ENCODE assay signal across 11 cellular contexts in genomic region chr6:153553627-153554026, GRCh38.
DNase-seq lines count a peak whose midpoint lies in the region; ATAC-seq and TF ChIP-seq lines count a peak whose summit lies in the region.
"Had no signal": no experiment of that assay in that cellular context is flagged by ENCODE, and none has a peak within 500 bp of the region (broad histone marks: within the 10 kb centered on the region; RNA-seq: fewer than 3 reads in every experiment).

No MANE protein-coding gene starts in this region.

- H3K4me1 ChIP-seq in OCI-LY1 (ENCODE audit: insufficient read depth, low read length, severe bottlenecking) (no peaks in the 10 kb centered on the region), fibroblast of lung (ENCODE audit: control insufficient read depth, extremely low read depth, insufficient read depth, low read length) (no peaks in the 10 kb centered on the region), prostate gland (replicated peaks) (no peaks in the 10 kb centered on the region)

- DNase-seq in A172 (ENCODE audit: low spot score) (peak; percentile 24), fibroblast of lung (ENCODE audit: low read depth in 2 of 2) (peak in 1 of 2 donors; percentile 20), NCI-H1048 (lab: John Stamatoyannopoulos, UW) (no peak), prostate gland (ENCODE audit: low spot score) (no peak)
- no peak for DNase-seq in activated T-cell treated with anti-CD3 and anti-CD28 coated beads, Interleukin-2, amount 50 U/mL, for 1 hour
- DNase-seq: activated T-cell treated with anti-CD3 and anti-CD28 coated beads, Interleukin-2, amount 50 U/mL, for 48 hours; naive B cell had no signal

- no peaks in the 10 kb centered on the region for H4K20me1 ChIP-seq in OCI-LY1 (ENCODE audit: insufficient read depth, low read length)
- no peaks in the 10 kb centered on the region for H4K20me1 ChIP-seq in fibroblast of lung (ENCODE audit: control insufficient read depth, extremely low read depth, insufficient read depth, low read length)

- 69% methylated on average over 1 of the region's 1 CpG for WGBS in prostate gland

- intact Hi-C loops in prostate gland (cut with DNase I), result no loop called here

- no peak for ATAC-seq in HG02759 (IDR thresholded peaks at IDR 0.05; ENCODE audit: unreplicated experiment)
- ATAC-seq: Right ventricle myocardium inferior had no signal

- no peaks in the 10 kb centered on the region for H3K9me3 ChIP-seq in OCI-LY1 (ENCODE audit: low read length)
- no peaks in the 10 kb centered on the region for H3K9me3 ChIP-seq in fibroblast of lung (ENCODE audit: control insufficient read depth, insufficient read depth, low read depth, low read length)
- no peaks in the 10 kb centered on the region for H3K9me3 ChIP-seq in prostate gland

- H3K36me3 ChIP-seq in OCI-LY1 (ENCODE audit: insufficient read depth, low read length), result no peaks in the 10 kb centered on the region
- H3K36me3 ChIP-seq in fibroblast of lung (ENCODE audit: control insufficient read depth, insufficient read depth, low read length), result no peaks in the 10 kb centered on the region
- H3K36me3 ChIP-seq in prostate gland, result no peaks in the 10 kb centered on the region

- no peak overlapping the region for H3K4me2 ChIP-seq in OCI-LY1 (ENCODE audit: low read length)
- no peak overlapping the region for H3K4me2 ChIP-seq in fibroblast of lung (ENCODE audit: extremely low read depth, insufficient read depth, low read length)

- H3K79me2 ChIP-seq in OCI-LY1 (ENCODE audit: insufficient read depth, low read length) (no peaks in the 10 kb centered on the region), fibroblast of lung (ENCODE audit: control insufficient read depth, insufficient read depth, low read length) (no peaks in the 10 kb centered on the region)

- peak; percentile 56; the same call in 2 of the 3 replicates for TF ChIP-seq CTCF in GM12872 (IDR thresholded peaks at IDR 0.05; ENCODE audit: insufficient read depth, low read depth, low read length)
- TF ChIP-seq CTCF in OCI-LY1 (IDR thresholded peaks at IDR 0.05; ENCODE audit: low read length), result peak; percentile 26; the same call in 1 of the 2 replicates
- peak; percentile 27 to 55 for TF ChIP-seq CTCF in fibroblast of lung (conservative IDR thresholded peaks at IDR 0.05 in 1 of 2, IDR thresholded peaks at IDR 0.05 in 1 of 2; ENCODE audit: low read depth in 1 of 2, low read length in 2 of 2)
- no peak for TF ChIP-seq CTCF in prostate gland (IDR thresholded peaks at IDR 0.05)

- H2AFZ ChIP-seq in OCI-LY1 (ENCODE audit: low read length), result no peak overlapping the region
- H2AFZ ChIP-seq in fibroblast of lung (ENCODE audit: low read length), result no peak overlapping the region

- H3K4me3 ChIP-seq in OCI-LY1 (ENCODE audit: low read depth, low read length, poor library complexity, severe bottlenecking) (no peak overlapping the region), fibroblast of lung (replicated peaks in 1 of 4; ENCODE audit: control extremely low read depth in 1 of 4, insufficient read depth in 1 of 4, low read depth in 3 of 4, low read length in 4 of 4) (no peak overlapping the region), prostate gland (no peak overlapping the region)

- no peak overlapping the region for H3K9ac ChIP-seq in OCI-LY1 (ENCODE audit: low read length)
- H3K9ac ChIP-seq in fibroblast of lung (ENCODE audit: insufficient read depth, low read length), result no peak overlapping the region

- H3F3A ChIP-seq in OCI-LY1 (ENCODE audit: insufficient read depth, low read length), result no peaks in the 10 kb centered on the region

- H3K9me2 ChIP-seq in OCI-LY1 (ENCODE audit: low read depth, low read length), result no peaks in the 10 kb centered on the region

- no peaks in the 10 kb centered on the region for H3K27me3 ChIP-seq in OCI-LY1 (ENCODE audit: insufficient read depth, low read length)
- no peaks in the 10 kb centered on the region for H3K27me3 ChIP-seq in fibroblast of lung (ENCODE audit: control insufficient read depth, insufficient read depth, low read length)
- no peaks in the 10 kb centered on the region for H3K27me3 ChIP-seq in prostate gland (replicated peaks; ENCODE audit: insufficient read depth)

- no peak for TF ChIP-seq POLR2A in prostate gland (IDR thresholded peaks at IDR 0.05)

- H3K27ac ChIP-seq in OCI-LY1 (ENCODE audit: low read depth, low read length, poor library complexity, severe bottlenecking), result no peak overlapping the region
- H3K27ac ChIP-seq in fibroblast of lung (ENCODE audit: insufficient read depth, low read length), result no peak overlapping the region
- no peak overlapping the region for H3K27ac ChIP-seq in prostate gland

Comparison
In these comparisons a context has a peak if more than half of its experiments do, and no peak if none do; other contexts are left out.
1. CTCF ChIP-seq: peak in GM12872 (single experiment), OCI-LY1 (single experiment) and fibroblast of lung (2 of 2); none in prostate gland (0 of 4).